In the genomic region with DNA sequence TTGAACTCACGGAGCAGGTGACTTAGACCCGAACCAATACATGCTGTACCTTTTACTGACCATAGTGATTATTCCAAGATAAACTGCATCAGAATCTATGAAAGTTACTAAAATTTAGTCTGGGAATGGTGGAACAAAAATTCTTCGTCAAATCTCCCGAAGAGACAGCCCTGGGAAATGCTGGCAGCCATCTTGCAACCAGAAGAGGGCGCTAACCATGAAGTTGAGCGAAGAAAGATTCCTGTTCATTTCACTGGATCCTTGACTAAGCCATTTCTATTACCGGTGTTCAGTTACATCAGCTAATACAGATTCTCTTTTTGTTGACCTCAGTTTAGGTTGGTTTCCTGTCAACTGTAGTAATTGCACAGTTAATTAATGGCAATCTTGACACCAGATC, we compare ENCODE assay signal across 10 cellular contexts.
A peak's percentile ranks its signal among the peaks of the same experiment; 100 is the strongest.
DNase-seq lines count a peak whose midpoint lies in the region; ATAC-seq and TF ChIP-seq lines count a peak whose summit lies in the region.
"Had no signal": no experiment of that assay in that cellular context is flagged by ENCODE, and none has a peak within 500 bp of the region (broad histone marks: within the 10 kb centered on the region; RNA-seq: fewer than 3 reads in every experiment).

No MANE protein-coding gene starts in this region.

- POLR2A ChIA-PET in OCI-LY7 (lab: Charles Lee): no interaction called here
- POLR2A ChIA-PET in activated CD4-positive, alpha-beta memory T cell treated with anti-CD3 and anti-CD28 coated beads for 36 hours (lab: Charles Lee): no interaction called here

- H3K4me3 ChIP-seq in GM12864 (ENCODE audit: low read depth, low read length) (no peak overlapping the region), OCI-LY7 (ENCODE audit: low read depth, low read length, poor library complexity, severe bottlenecking) (no peak overlapping the region), thyroid gland (replicated peaks in 1 of 3) (no peak overlapping the region), body of pancreas (no peak overlapping the region)

- CTCF ChIA-PET in OCI-LY7 (lab: Charles Lee; ENCODE audit: unreplicated experiment): no interaction called here
- CTCF ChIA-PET in activated CD4-positive, alpha-beta memory T cell treated with anti-CD3 and anti-CD28 coated beads for 36 hours (lab: Charles Lee): interaction anchor here (0.5 to 3.3 kb wide), 3 partner anchors 25 to 1185 kb away, joined by 3 to 12 read pairs (median 11); no protein-coding TSS in a partner anchor

- peak; percentile 15 for DNase-seq in ACHN
- no peak for DNase-seq in GM12864 (ENCODE audit: low read depth)
- no peak for DNase-seq in OCI-LY7 (ENCODE audit: low spot score)
- DNase-seq in foreskin keratinocyte: no peak
- DNase-seq in thyroid gland: no peak
- no peak for DNase-seq in body of pancreas
- DNase-seq in central memory CD4-positive, alpha-beta T cell: no peak
- DNase-seq in activated CD4-positive, alpha-beta memory T cell treated with anti-CD3 and anti-CD28 coated beads for 36 hours: no peak
- DNase-seq: DMS79 treated with DMSO at 0.1 percent for 48 hours, NCI-H2081 had no signal

- in situ Hi-C loops in ACHN (cut with HindIII; ENCODE audit: low pct_ligation_motif_present, low pct_unique_long_range_greater_than_20kb, low sequenced_read_pairs): no loop called here

- no peak overlapping the region for H3K27ac Mint-ChIP-seq in activated CD4-positive, alpha-beta memory T cell treated with anti-CD3 and anti-CD28 coated beads for 36 hours

- no peaks in the 10 kb centered on the region for H4K20me1 ChIP-seq in OCI-LY7 (ENCODE audit: insufficient read depth, low read length)

- H3K4me2 ChIP-seq in OCI-LY7 (ENCODE audit: low read length): no peak overlapping the region

- H3K9me3 Mint-ChIP-seq in activated CD4-positive, alpha-beta memory T cell treated with anti-CD3 and anti-CD28 coated beads for 36 hours: no peaks in the 10 kb centered on the region

- no peaks in the 10 kb centered on the region for H3K27me3 Mint-ChIP-seq in activated CD4-positive, alpha-beta memory T cell treated with anti-CD3 and anti-CD28 coated beads for 36 hours

- H3K4me1 ChIP-seq in OCI-LY7 (ENCODE audit: insufficient read depth, low read length, poor library complexity, severe bottlenecking) (no peaks in the 10 kb centered on the region), foreskin keratinocyte (no peaks in the 10 kb centered on the region), thyroid gland (peaks cover 0 to 13% of the 10 kb centered on the region in 2 donors), body of pancreas (peaks cover 7% of the 10 kb centered on the region)

- intact Hi-C loops in OCI-LY7 (cut with micrococcal nuclease; ENCODE audit: unreplicated experiment) (no loop called here), thyroid gland (cut with DNase I) (loop anchor here (10.0 kb wide), 1 partner anchor 534 kb away; the partner anchor contains the start of gene CHST2), body of pancreas (cut with DNase I) (no loop called here)
- intact Hi-C loops in activated CD4-positive, alpha-beta memory T cell treated with anti-CD3 and anti-CD28 coated beads for 36 hours (cut with micrococcal nuclease): no loop called here

- H3K36me3 ChIP-seq in OCI-LY7 (ENCODE audit: insufficient read depth, low read length): no peaks in the 10 kb centered on the region
- H3K36me3 ChIP-seq in thyroid gland: no peaks in the 10 kb centered on the region
- H3K36me3 ChIP-seq in body of pancreas (replicated peaks in 1 of 2; ENCODE audit: insufficient read depth in 1 of 2, low read depth in 2 of 2): no peaks in the 10 kb centered on the region

- WGBS in thyroid gland, 2 donors: 91% methylated on average over 7 of the region's 7 CpGs
- 78 to 80% methylated on average over 7 of the region's 7 CpGs for WGBS in body of pancreas, 2 donors

- H3K9me3 ChIP-seq in OCI-LY7 (ENCODE audit: low read length): no peaks in the 10 kb centered on the region
- no peaks in the 10 kb centered on the region for H3K9me3 ChIP-seq in thyroid gland
- H3K9me3 ChIP-seq in body of pancreas: no peaks in the 10 kb centered on the region

- ATAC-seq in foreskin keratinocyte: no peak
- ATAC-seq in body of pancreas: no peak

- no peaks in the 10 kb centered on the region for H3K4me1 Mint-ChIP-seq in activated CD4-positive, alpha-beta memory T cell treated with anti-CD3 and anti-CD28 coated beads for 36 hours (ENCODE audit: low read depth)

- H3K27ac ChIP-seq in OCI-LY7 (ENCODE audit: low read depth, low read length, poor library complexity, severe bottlenecking) (no peak overlapping the region), foreskin keratinocyte (no peak overlapping the region), thyroid gland (no peak overlapping the region), body of pancreas (no peak overlapping the region)

- no peak overlapping the region for H3K4me3 Mint-ChIP-seq in activated CD4-positive, alpha-beta memory T cell treated with anti-CD3 and anti-CD28 coated beads for 36 hours

- H2AFZ ChIP-seq in OCI-LY7 (ENCODE audit: low read length): no peak overlapping the region

- no peaks in the 10 kb centered on the region for H3K27me3 ChIP-seq in foreskin keratinocyte
- no peaks in the 10 kb centered on the region for H3K27me3 ChIP-seq in thyroid gland
- no peaks in the 10 kb centered on the region for H3K27me3 ChIP-seq in body of pancreas

- no TSS peak for BruUV-seq in OCI-LY7 (replicated peaks; lab: Mats Ljungman, UMichigan)

- no peaks in the 10 kb centered on the region for H3K79me2 ChIP-seq in OCI-LY7 (ENCODE audit: insufficient read depth, low read depth, low read length)

- TF ChIP-seq CTCF in GM12864 (IDR thresholded peaks at IDR 0.05; ENCODE audit: low read depth, low read length, missing control alignments) (peak; percentile 29), OCI-LY7 (conservative IDR thresholded peaks at IDR 0.05; ENCODE audit: low read length) (peak; percentile 68), foreskin keratinocyte (conservative IDR thresholded peaks at IDR 0.05) (peak; percentile 60), thyroid gland (IDR thresholded peaks at IDR 0.05) (no peak), body of pancreas (IDR thresholded peaks at IDR 0.05) (no peak)

- H3K9me2 ChIP-seq in OCI-LY7 (ENCODE audit: insufficient read depth, low read length): no peaks in the 10 kb centered on the region

- H3K36me3 Mint-ChIP-seq in activated CD4-positive, alpha-beta memory T cell treated with anti-CD3 and anti-CD28 coated beads for 36 hours: peaks cover 16% of the 10 kb centered on the region

- TF ChIP-seq POLR2A in thyroid gland (IDR thresholded peaks at IDR 0.05) (no peak), body of pancreas (IDR thresholded peaks at IDR 0.05) (no peak)

Comparison
In these comparisons a context has a peak if more than half of its experiments do, and no peak if none do; other contexts are left out.
1. CTCF ChIP-seq: peak in GM12864 (single experiment), OCI-LY7 (single experiment) and foreskin keratinocyte (single experiment); none in thyroid gland (0 of 6) and body of pancreas (0 of 7).